In genomic region chr12:6827982-6828670, GRCh38 we compare ENCODE assay signal across 8 cellular contexts. TPM values are rescaled to one million over a fixed set of nuclear protein-coding genes. Genes with fewer than 3 reads are reported as not detected.
DNase-seq lines count a peak whose midpoint lies in the region; ATAC-seq and TF ChIP-seq lines count a peak whose summit lies in the region.

A gene with protein sequence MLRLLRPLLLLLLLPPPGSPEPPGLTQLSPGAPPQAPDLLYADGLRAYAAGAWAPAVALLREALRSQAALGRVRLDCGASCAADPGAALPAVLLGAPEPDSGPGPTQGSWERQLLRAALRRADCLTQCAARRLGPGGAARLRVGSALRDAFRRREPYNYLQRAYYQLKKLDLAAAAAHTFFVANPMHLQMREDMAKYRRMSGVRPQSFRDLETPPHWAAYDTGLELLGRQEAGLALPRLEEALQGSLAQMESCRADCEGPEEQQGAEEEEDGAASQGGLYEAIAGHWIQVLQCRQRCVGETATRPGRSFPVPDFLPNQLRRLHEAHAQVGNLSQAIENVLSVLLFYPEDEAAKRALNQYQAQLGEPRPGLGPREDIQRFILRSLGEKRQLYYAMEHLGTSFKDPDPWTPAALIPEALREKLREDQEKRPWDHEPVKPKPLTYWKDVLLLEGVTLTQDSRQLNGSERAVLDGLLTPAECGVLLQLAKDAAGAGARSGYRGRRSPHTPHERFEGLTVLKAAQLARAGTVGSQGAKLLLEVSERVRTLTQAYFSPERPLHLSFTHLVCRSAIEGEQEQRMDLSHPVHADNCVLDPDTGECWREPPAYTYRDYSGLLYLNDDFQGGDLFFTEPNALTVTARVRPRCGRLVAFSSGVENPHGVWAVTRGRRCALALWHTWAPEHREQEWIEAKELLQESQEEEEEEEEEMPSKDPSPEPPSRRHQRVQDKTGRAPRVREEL (plus strand): TSS chr12:6828407. CDS start chr12:6828441, 34 bp downstream.

- H3K27ac Mint-ChIP-seq in activated T-cell treated with anti-CD3 and anti-CD28 coated beads, Interleukin-2, amount 50 U/mL, for 72 hours = peak within 1 kb of the TSS; percentile 47

- H3K27me3 Mint-ChIP-seq in activated T-cell treated with anti-CD3 and anti-CD28 coated beads, Interleukin-2, amount 50 U/mL, for 72 hours (ENCODE audit: low read depth) = peaks cover 60% of the 10 kb centered on the region

- peak; percentile 58 to 61 for ATAC-seq in activated T-cell treated with anti-CD3 and anti-CD28 coated beads, Interleukin-2, amount 50 U/mL, for 72 hours (replicated peaks in 1 of 2)
- no peak for ATAC-seq in HG03097 (IDR thresholded peaks at IDR 0.05; ENCODE audit: low FRiP score, unreplicated experiment)

- no peaks in the 10 kb centered on the region for H3K27me3 ChIP-seq in neuron (ENCODE audit: insufficient read depth, low read length)

- H3K36me3 ChIP-seq in ES-I3 (ENCODE audit: insufficient read depth, low read length) = 0 out of 2 replicates have a peak, but pooled peaks cover 3% of the 10 kb centered on the region
- peaks cover 27% of the 10 kb centered on the region for H3K36me3 ChIP-seq in neuron (ENCODE audit: insufficient read depth, low read length)

- H2AFZ ChIP-seq in neuron (ENCODE audit: low read depth, low read length) = peak within 1 kb of the TSS; percentile 49

- H3K9me3 Mint-ChIP-seq in activated T-cell treated with anti-CD3 and anti-CD28 coated beads, Interleukin-2, amount 50 U/mL, for 72 hours = no peaks in the 10 kb centered on the region

- peaks cover 0 to 3% of the 10 kb centered on the region in 2 donors for H3K36me3 Mint-ChIP-seq in activated T-cell treated with anti-CD3 and anti-CD28 coated beads, Interleukin-2, amount 50 U/mL, for 72 hours (ENCODE audit: insufficient read depth in 2 of 2)

- peak within 1 kb of the TSS; percentile 86 to 96 for H3K4me3 Mint-ChIP-seq in activated T-cell treated with anti-CD3 and anti-CD28 coated beads, Interleukin-2, amount 50 U/mL, for 72 hours

- H3K4me3 ChIP-seq in NB4 (ENCODE audit: low read depth, low read length) (peak within 1 kb of the TSS; percentile 38), neuron (ENCODE audit: low read length) (peak within 1 kb of the TSS; percentile 73)

- peak within 1 kb of the TSS; percentile 93 for H3K9ac ChIP-seq in ES-I3 (ENCODE audit: low read depth, low read length)

- H3K4me1 ChIP-seq in ES-I3 (ENCODE audit: insufficient read depth, low read length) = peaks cover 9% of the 10 kb centered on the region
- peaks cover 30% of the 10 kb centered on the region for H3K4me1 ChIP-seq in neuron (ENCODE audit: insufficient read depth, low read length)

- DNase-seq in NB4 (ENCODE audit: low read depth) (peak; percentile 34), glomerular endothelial cell (ENCODE audit: extremely low read depth, low read depth, low spot score) (no peak), erythroblast (lab: John Stamatoyannopoulos, UW) (no peak), COLO829 (ENCODE audit: low spot score) (no peak)
- DNase-seq in activated T-cell treated with anti-CD3 and anti-CD28 coated beads, Interleukin-2, amount 50 U/mL, for 72 hours = peak in 1 of 2 donors; percentile 53

- H3K4me1 Mint-ChIP-seq in activated T-cell treated with anti-CD3 and anti-CD28 coated beads, Interleukin-2, amount 50 U/mL, for 72 hours (ENCODE audit: low read depth) = peaks cover 26% of the 10 kb centered on the region

- no peaks in the 10 kb centered on the region for H3K9me3 ChIP-seq in ES-I3 (ENCODE audit: control insufficient read depth, insufficient read depth, low read length)
- H3K9me3 ChIP-seq in neuron (ENCODE audit: low read length) = no peaks in the 10 kb centered on the region

- no peak for TF ChIP-seq CTCF in NB4 (IDR thresholded peaks at IDR 0.05; ENCODE audit: low read depth, low read length)

- peak; percentile 8 for TF ChIP-seq POLR2A in NB4 (IDR thresholded peaks at IDR 0.05; ENCODE audit: extremely low read depth, insufficient read length)
- TF ChIP-seq POLR2A in erythroblast (IDR thresholded peaks at IDR 0.05; ENCODE audit: low read length) = no peak

RNA-seq across cellular contexts. Expression of the gene that starts here (rescaled TPM):
- total RNA-seq in activated T-cell treated with anti-CD3 and anti-CD28 coated beads, Interleukin-2, amount 50 U/mL, for 72 hours = 1 to 10 TPM; 2.2 to 2.6 TPM
- 53.8 and 87.9 TPM in 2 replicates for total RNA-seq in glomerular endothelial cell

Comparison
In these comparisons a context has a peak if more than half of its experiments do, and no peak if none do; other contexts are left out.
1. RNA of the gene that starts here (total RNA-seq): 53.8 to 87.9 TPM in glomerular endothelial cell; 2.2 to 2.6 TPM in activated T-cell treated with anti-CD3 and anti-CD28 coated beads, Interleukin-2, amount 50 U/mL, for 72 hours; every median in the first group is over 10 times any median in the second.